ENCODE assay signal across 8 cellular contexts in the genomic region with DNA sequence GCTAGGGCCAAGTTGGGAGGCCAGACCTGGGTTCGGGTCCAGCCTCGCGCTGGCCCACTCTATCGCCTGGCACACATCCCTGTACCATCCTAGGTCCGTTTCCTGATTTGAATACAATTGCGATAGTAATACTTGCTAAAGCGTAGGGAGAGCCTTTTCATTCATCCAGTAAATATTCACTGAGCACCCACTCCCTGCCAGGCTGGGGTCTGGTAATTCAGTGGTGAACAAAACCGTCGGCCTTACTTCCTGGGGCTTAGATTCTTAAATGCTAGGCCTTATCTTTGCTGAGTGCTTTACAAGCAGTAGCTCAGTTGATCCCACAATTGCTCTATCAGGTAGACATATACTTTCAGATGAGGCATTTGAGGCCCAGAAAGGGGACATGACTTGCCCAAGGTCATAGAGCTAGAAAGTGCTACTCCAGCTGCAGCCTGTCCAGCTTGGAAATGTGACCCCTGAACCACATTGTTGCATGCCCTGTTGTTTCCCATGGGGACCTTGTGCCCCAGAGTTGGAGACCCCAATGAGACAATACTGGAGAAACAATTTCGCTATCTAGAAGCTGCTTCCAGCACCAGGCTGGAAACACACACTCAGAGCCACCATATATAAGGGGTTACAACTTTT. TPM values are rescaled to one million over a fixed set of nuclear protein-coding genes. Genes with fewer than 3 reads are reported as not detected.
DNase-seq lines count a peak whose midpoint lies in the region; ATAC-seq and TF ChIP-seq lines count a peak whose summit lies in the region.

No MANE protein-coding gene starts in this region.

- WGBS in testis, 2 donors, result 31 to 35% methylated on average over 5 to 10 of the region's 10 CpGs

- no peak for DNase-seq in activated CD4-positive, alpha-beta T cell treated with anti-CD3 and anti-CD28 coated beads, Interleukin-2, amount 10 ng/mL, durations not matched to agents 24 days and 14 days
- DNase-seq in activated CD4-positive, alpha-beta T cell treated with anti-CD3 and anti-CD28 coated beads for 1 hour, result no peak
- no peak for DNase-seq in activated naive CD8-positive, alpha-beta T cell treated with anti-CD3 and anti-CD28 coated beads, Interleukin-2, amount 50 U/mL, for 24 hours
- DNase-seq in kidney epithelial cell (ENCODE audit: low read depth) (no peak), testis (no peak), GM19240 (ENCODE audit: insufficient read length, low spot score) (no peak), DMS79 (lab: John Stamatoyannopoulos, UW) (no peak)

- H3K27me3 Mint-ChIP-seq in activated CD4-positive, alpha-beta T cell treated with anti-CD3 and anti-CD28 coated beads, Interleukin-2, amount 10 ng/mL, durations not matched to agents 24 days and 14 days, result no peaks in the 10 kb centered on the region
- no peaks in the 10 kb centered on the region for H3K27me3 Mint-ChIP-seq in activated naive CD8-positive, alpha-beta T cell treated with anti-CD3 and anti-CD28 coated beads, Interleukin-2, amount 50 U/mL, for 24 hours

- no peaks in the 10 kb centered on the region for H3K9me3 Mint-ChIP-seq in activated CD4-positive, alpha-beta T cell treated with anti-CD3 and anti-CD28 coated beads, Interleukin-2, amount 10 ng/mL, durations not matched to agents 24 days and 14 days
- H3K9me3 Mint-ChIP-seq in activated naive CD8-positive, alpha-beta T cell treated with anti-CD3 and anti-CD28 coated beads, Interleukin-2, amount 50 U/mL, for 24 hours, result no peaks in the 10 kb centered on the region

- TF ChIP-seq CTCF in kidney epithelial cell (IDR thresholded peaks at IDR 0.05; ENCODE audit: insufficient read depth, low read length, poor library complexity, severe bottlenecking), result no peak
- no peak for TF ChIP-seq CTCF in testis (IDR thresholded peaks at IDR 0.05)

- peak overlapping the region; percentile 96 for H3K4me3 Mint-ChIP-seq in activated CD4-positive, alpha-beta T cell treated with anti-CD3 and anti-CD28 coated beads, Interleukin-2, amount 10 ng/mL, durations not matched to agents 24 days and 14 days
- H3K4me3 Mint-ChIP-seq in activated naive CD8-positive, alpha-beta T cell treated with anti-CD3 and anti-CD28 coated beads, Interleukin-2, amount 50 U/mL, for 24 hours, result peak overlapping the region; percentile 90

- TF ChIP-seq POLR2A in testis (IDR thresholded peaks at IDR 0.05), result no peak

- H3K27ac ChIP-seq in testis, result peak overlapping the region in 1 of 2 donors; percentile 87

- no peak for ATAC-seq in activated naive CD8-positive, alpha-beta T cell treated with anti-CD3 and anti-CD28 coated beads, Interleukin-2, amount 50 U/mL, for 24 hours
- no peak for ATAC-seq in GM21825 (IDR thresholded peaks at IDR 0.05; ENCODE audit: unreplicated experiment)

- no peaks in the 10 kb centered on the region for H3K27me3 ChIP-seq in kidney epithelial cell (ENCODE audit: control insufficient read depth, insufficient read depth, low read length)
- no peaks in the 10 kb centered on the region for H3K27me3 ChIP-seq in testis

- H3K4me1 Mint-ChIP-seq in activated CD4-positive, alpha-beta T cell treated with anti-CD3 and anti-CD28 coated beads, Interleukin-2, amount 10 ng/mL, durations not matched to agents 24 days and 14 days, result peaks cover 34% of the 10 kb centered on the region
- H3K4me1 Mint-ChIP-seq in activated naive CD8-positive, alpha-beta T cell treated with anti-CD3 and anti-CD28 coated beads, Interleukin-2, amount 50 U/mL, for 24 hours, result peaks cover 49% of the 10 kb centered on the region

- peaks cover 18% of the 10 kb centered on the region for H3K4me1 ChIP-seq in testis

- no peak overlapping the region for H3K27ac Mint-ChIP-seq in activated CD4-positive, alpha-beta T cell treated with anti-CD3 and anti-CD28 coated beads, Interleukin-2, amount 10 ng/mL, durations not matched to agents 24 days and 14 days
- peak overlapping the region; percentile 90 for H3K27ac Mint-ChIP-seq in activated naive CD8-positive, alpha-beta T cell treated with anti-CD3 and anti-CD28 coated beads, Interleukin-2, amount 50 U/mL, for 24 hours

- intact Hi-C loops in activated CD4-positive, alpha-beta T cell treated with anti-CD3 and anti-CD28 coated beads, Interleukin-2, amount 10 ng/mL, durations not matched to agents 24 days and 14 days (cut with micrococcal nuclease), result loop anchor here (1.0 to 2.0 kb wide), 5 partner anchors 18 to 267 kb away; partner anchors contain the start of genes CFAP20, KATNB1 and MMP15
- intact Hi-C loops in testis (cut with DNase I; ENCODE audit: low total_unique reads), result loop anchor here (10.0 kb wide), 1 partner anchor 247 kb away; no protein-coding TSS in a partner anchor

- H3K4me3 ChIP-seq in kidney epithelial cell (ENCODE audit: low read depth, low read length), result peak overlapping the region; percentile 78
- H3K4me3 ChIP-seq in testis, result peak overlapping the region; percentile 68 to 73

- H3K9me3 ChIP-seq in testis, result no peaks in the 10 kb centered on the region

- peaks cover 1% of the 10 kb centered on the region for H3K36me3 ChIP-seq in kidney epithelial cell (ENCODE audit: control insufficient read depth, insufficient read depth, low read length)
- no peaks in the 10 kb centered on the region for H3K36me3 ChIP-seq in testis (ENCODE audit: low read depth, missing control alignments)

- H3K36me3 Mint-ChIP-seq in activated CD4-positive, alpha-beta T cell treated with anti-CD3 and anti-CD28 coated beads, Interleukin-2, amount 10 ng/mL, durations not matched to agents 24 days and 14 days (ENCODE audit: low read depth), result peaks cover 41% of the 10 kb centered on the region
- peaks cover 34% of the 10 kb centered on the region for H3K36me3 Mint-ChIP-seq in activated naive CD8-positive, alpha-beta T cell treated with anti-CD3 and anti-CD28 coated beads, Interleukin-2, amount 50 U/mL, for 24 hours (ENCODE audit: low read depth)

RNA-seq across cellular contexts. Expression of gene USB1, which starts 0.7 kb away (rescaled TPM):
- total RNA-seq in activated CD4-positive, alpha-beta T cell treated with anti-CD3 and anti-CD28 coated beads, Interleukin-2, amount 10 ng/mL, durations not matched to agents 24 days and 14 days, result 50.9 and 54.4 TPM in 2 replicates
- total RNA-seq in kidney epithelial cell (42.7 and 50.2 TPM in 2 replicates), testis (10 to 100 TPM; 62.4 to 63.7 TPM)
- 39.7 TPM for polyA plus RNA-seq in testis (ENCODE audit: insufficient read depth, low read depth, low replicate concordance)

RNA-seq across cellular contexts. Expression of gene ZNF319, which starts 1.4 kb away (rescaled TPM):
- 8.0 and 8.3 TPM in 2 replicates for total RNA-seq in activated CD4-positive, alpha-beta T cell treated with anti-CD3 and anti-CD28 coated beads, Interleukin-2, amount 10 ng/mL, durations not matched to agents 24 days and 14 days
- total RNA-seq in kidney epithelial cell (11.9 and 15.7 TPM in 2 replicates), testis (10 to 100 TPM; 11.2 to 12.1 TPM)
- 10.4 TPM for polyA plus RNA-seq in testis (ENCODE audit: insufficient read depth, low read depth, low replicate concordance)

RNA-seq across cellular contexts. Expression of gene MMP15, which starts 23.7 kb away (rescaled TPM):
- total RNA-seq in activated CD4-positive, alpha-beta T cell treated with anti-CD3 and anti-CD28 coated beads, Interleukin-2, amount 10 ng/mL, durations not matched to agents 24 days and 14 days, result 0.89 and 1.1 TPM in 2 replicates
- total RNA-seq in kidney epithelial cell (78.7 and 87.1 TPM in 2 replicates), testis (100 to 1,000 TPM; 194 to 300 TPM)
- 80.6 TPM for polyA plus RNA-seq in testis (ENCODE audit: insufficient read depth, low read depth, low replicate concordance)

RNA-seq across cellular contexts. Expression of gene CNGB1, which starts 31.0 kb away (rescaled TPM):
- total RNA-seq in activated CD4-positive, alpha-beta T cell treated with anti-CD3 and anti-CD28 coated beads, Interleukin-2, amount 10 ng/mL, durations not matched to agents 24 days and 14 days, result not detected in 2 replicates
- total RNA-seq in kidney epithelial cell, result not detected in 2 replicates
- total RNA-seq in testis, result 1 to 10 TPM in 1 of 2 donors, under 1 TPM in 1; 0.87 to 1.2 TPM
- 0.76 TPM for polyA plus RNA-seq in testis (ENCODE audit: insufficient read depth, low read depth, low replicate concordance)

Comparison
In these comparisons a context has a peak if more than half of its experiments do, and no peak if none do; other contexts are left out.
1. RNA of gene MMP15, which starts 23.7 kb away (total RNA-seq): 194 to 300 TPM in testis and 78.7 to 87.1 TPM in kidney epithelial cell; 0.89 to 1.1 TPM in activated CD4-positive, alpha-beta T cell treated with anti-CD3 and anti-CD28 coated beads, Interleukin-2, amount 10 ng/mL, durations not matched to agents 24 days and 14 days; every median in the first group is over 10 times any median in the second.